Comparison of ENCODE assay signal across 27 cellular contexts in the genomic region with DNA sequence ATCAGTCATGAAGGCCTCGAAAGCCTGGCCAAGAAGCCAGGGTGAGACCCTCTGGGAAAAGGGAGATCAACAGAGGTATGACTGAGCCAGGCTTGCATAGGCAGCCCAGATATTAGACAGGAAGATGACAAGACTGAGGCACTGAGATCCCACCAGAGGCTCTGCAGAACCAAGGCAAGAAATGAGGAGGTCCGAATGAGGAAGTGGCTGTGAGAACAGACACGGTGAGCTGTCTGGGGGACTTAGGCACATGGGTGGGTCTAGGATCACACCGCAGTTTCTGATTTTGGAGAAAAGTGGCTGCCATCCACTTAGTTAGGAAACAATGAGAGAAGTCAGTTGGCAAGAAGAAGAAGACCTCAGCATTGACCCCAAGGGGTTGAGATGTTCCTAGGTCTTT. TPM values are rescaled to one million over a fixed set of nuclear protein-coding genes. Genes with fewer than 3 reads are reported as not detected.
"Had no signal": no experiment of that assay in that cellular context is flagged by ENCODE, and none has a peak within 500 bp of the region (broad histone marks: within the 10 kb centered on the region; RNA-seq: fewer than 3 reads in every experiment).

No MANE protein-coding gene starts in this region.

- H3K9me3 ChIP-seq: gastrocnemius medialis, left ventricle myocardium inferior, lower lobe of right lung, psoas muscle, spleen, thoracic aorta, transverse colon had no signal

- H3K4me3 Mint-ChIP-seq: immature natural killer cell; natural killer cell treated with Interleukin-12 subunit alpha and Interleukin-12 subunit beta and Interleukin-15 and Interleukin-18, amount 100 ng/mL, for 72 hours; stimulated activated naive B cell treated with anti-CD40 and anti-IgM and Interleukin-4, amounts not matched to agents 10 μg/mL and 1 μg/mL and 100 μg/mL, for 72 hours; stimulated activated naive CD8-positive, alpha-beta T cell treated with anti-CD3 and anti-CD28 coated beads, Interleukin-15, amount 100 ng/mL, for 72 hours had no signal

- H3K27me3 Mint-ChIP-seq: natural killer cell treated with Interleukin-12 subunit alpha and Interleukin-12 subunit beta and Interleukin-15 and Interleukin-18, amount 100 ng/mL, for 72 hours; stimulated activated naive B cell treated with anti-CD40 and anti-IgM and Interleukin-4, amounts not matched to agents 10 μg/mL and 1 μg/mL and 100 μg/mL, for 72 hours; stimulated activated naive CD8-positive, alpha-beta T cell treated with anti-CD3 and anti-CD28 coated beads, Interleukin-15, amount 100 ng/mL, for 72 hours had no signal

- H3K27ac Mint-ChIP-seq: natural killer cell treated with Interleukin-12 subunit alpha and Interleukin-12 subunit beta and Interleukin-15 and Interleukin-18, amount 100 ng/mL, for 72 hours; stimulated activated naive B cell treated with anti-CD40 and anti-IgM and Interleukin-4, amounts not matched to agents 10 μg/mL and 1 μg/mL and 100 μg/mL, for 72 hours had no signal

- H3K4me1 Mint-ChIP-seq: immature natural killer cell had no signal

- ATAC-seq: esophagus mucosa; gastrocnemius medialis; left cardiac atrium; lower lobe of right lung; natural killer cell treated with Interleukin-12 subunit alpha and Interleukin-12 subunit beta and Interleukin-15 and Interleukin-18, amount 100 ng/mL, for 72 hours; psoas muscle; sciatic nerve; stimulated activated naive CD8-positive, alpha-beta T cell treated with anti-CD3 and anti-CD28 coated beads, Interleukin-15, amount 100 ng/mL, for 72 hours had no signal

- DNase-seq: effector memory CD4-positive, alpha-beta T cell; gastrocnemius medialis; immature natural killer cell; kidney; left cardiac atrium; left ventricle myocardium inferior; lower lobe of right lung; mesenchymal stem cell; midbrain; occipital lobe; psoas muscle; retina; spleen; stimulated activated CD4-positive, alpha-beta T cell treated with anti-CD3 and anti-CD28 coated beads, Interleukin-15, amount 100 ng/mL, for 24 hours; stimulated activated CD4-positive, alpha-beta T cell treated with anti-CD3 and anti-CD28 coated beads, Interleukin-2, amount 100 ng/mL, for 24 hours; stimulated activated CD4-positive, alpha-beta T cell treated with anti-CD3 and anti-CD28 coated beads, Interleukin-4, amount 100 ng/mL, for 4 hours; stimulated activated naive B cell treated with anti-CD40 and anti-IgM and Interleukin-4, amounts not matched to agents 10 μg/mL and 1 μg/mL and 100 μg/mL, for 72 hours; stimulated activated naive CD8-positive, alpha-beta T cell treated with anti-CD3 and anti-CD28 coated beads, Interleukin-15, amount 100 ng/mL, for 72 hours; transverse colon had no signal

- H3K4me1 ChIP-seq: gastrocnemius medialis, left ventricle myocardium inferior, lower lobe of right lung, parathyroid adenoma, psoas muscle, spleen, transverse colon had no signal

- H3K36me3 ChIP-seq: gastrocnemius medialis, left ventricle myocardium inferior, lower lobe of right lung, spleen, thoracic aorta, transverse colon had no signal

- H3K4me3 ChIP-seq: gastrocnemius medialis, left ventricle myocardium inferior, lower lobe of right lung, psoas muscle, spleen, thoracic aorta, transverse colon had no signal

- H3K36me3 Mint-ChIP-seq: immature natural killer cell; natural killer cell treated with Interleukin-12 subunit alpha and Interleukin-12 subunit beta and Interleukin-15 and Interleukin-18, amount 100 ng/mL, for 72 hours; stimulated activated naive B cell treated with anti-CD40 and anti-IgM and Interleukin-4, amounts not matched to agents 10 μg/mL and 1 μg/mL and 100 μg/mL, for 72 hours had no signal

- H3K9me3 Mint-ChIP-seq: immature natural killer cell; natural killer cell treated with Interleukin-12 subunit alpha and Interleukin-12 subunit beta and Interleukin-15 and Interleukin-18, amount 100 ng/mL, for 72 hours; stimulated activated naive B cell treated with anti-CD40 and anti-IgM and Interleukin-4, amounts not matched to agents 10 μg/mL and 1 μg/mL and 100 μg/mL, for 72 hours; stimulated activated naive CD8-positive, alpha-beta T cell treated with anti-CD3 and anti-CD28 coated beads, Interleukin-15, amount 100 ng/mL, for 72 hours had no signal

- H3K27ac ChIP-seq: gastrocnemius medialis, left ventricle myocardium inferior, lower lobe of right lung, parathyroid adenoma, psoas muscle, spleen, thoracic aorta, transverse colon had no signal

- H3K27me3 ChIP-seq: gastrocnemius medialis, spleen, transverse colon had no signal

RNA-seq across cellular contexts. Expression of a gene that starts 31.5 kb away (rescaled TPM):
- total RNA-seq: esophagus mucosa; fibroblast of lung; gastrocnemius medialis; left cardiac atrium; natural killer cell treated with Interleukin-12 subunit alpha and Interleukin-12 subunit beta and Interleukin-15 and Interleukin-18, amount 100 ng/mL, for 72 hours; skeletal muscle tissue; subcutaneous adipose tissue had no signal

RNA-seq across cellular contexts. Expression of a gene that starts 47.9 kb away (rescaled TPM):
- total RNA-seq: natural killer cell treated with Interleukin-12 subunit alpha and Interleukin-12 subunit beta and Interleukin-15 and Interleukin-18, amount 100 ng/mL, for 72 hours; thoracic aorta; transverse colon had no signal
